Comparison of ENCODE assay signal across 24 cellular contexts in genomic region chr5:41876678-41877077, GRCh38.
"Had no signal": no experiment of that assay in that cellular context is flagged by ENCODE, and none has a peak within 500 bp of the region (broad histone marks: within the 10 kb centered on the region; RNA-seq: fewer than 3 reads in every experiment).

No MANE protein-coding gene starts in this region.

- H3K36me3 ChIP-seq: cardiac muscle cell, heart right ventricle, lower lobe of right lung, pancreas, tibial artery had no signal

- DNase-seq: activated CD4-positive, alpha-beta memory T cell treated with anti-CD3 and anti-CD28 coated beads, Interleukin-2, amount 10 ng/mL, durations not matched to agents 7 days and 5 days; activated CD4-positive, alpha-beta T cell treated with anti-CD3 and anti-CD28 coated beads, Interleukin-2, amount 10 ng/mL, durations not matched to agents 24 days and 14 days; activated gamma-delta T cell; activated naive CD4-positive, alpha-beta T cell treated with anti-CD3 and anti-CD28 coated beads, Interleukin-2, amount 50 U/mL, for 16 hours; activated naive CD8-positive, alpha-beta T cell treated with anti-CD3 and anti-CD28 coated beads, Interleukin-2, amount 50 U/mL, for 24 hours; activated T-cell treated with anti-CD3 and anti-CD28 coated beads for 4 hours; effector CD4-positive, alpha-beta T cell; heart right ventricle; islet precursor cell; left colon; lower lobe of right lung; mesendoderm; mucosa of descending colon; nephron progenitor cell; pancreas; small intestine; stimulated activated CD4-positive, alpha-beta T cell treated with anti-CD3 and anti-CD28 coated beads, Interleukin-2, amount 100 ng/mL, for 24 hours; stimulated activated naive CD8-positive, alpha-beta T cell treated with anti-CD3 and anti-CD28 coated beads, Interleukin-15, amount 100 ng/mL, for 72 hours; tibial artery had no signal

- ATAC-seq: activated CD4-positive, CD25-positive, alpha-beta regulatory T cell treated with anti-CD3 and anti-CD28 coated beads, Interleukin-2, amount 50 U/mL, for 24 hours; activated naive CD8-positive, alpha-beta T cell treated with anti-CD3 and anti-CD28 coated beads, Interleukin-2, amount 50 U/mL, for 24 hours; heart right ventricle; left colon; lower lobe of right lung; mucosa of descending colon; pancreas; sciatic nerve; stimulated activated effector memory CD8-positive, alpha-beta T cell treated with anti-CD3 and anti-CD28 coated beads, Interleukin-12 subunit alpha, Interleukin-12 subunit beta, amount 100 ng/mL, for 72 hours; stimulated activated naive CD8-positive, alpha-beta T cell treated with anti-CD3 and anti-CD28 coated beads, Interleukin-15, amount 100 ng/mL, for 72 hours had no signal

- H3K9me3 ChIP-seq: heart right ventricle, lower lobe of right lung, mucosa of descending colon, pancreas, tibial artery had no signal

- H3K27me3 ChIP-seq: cardiac muscle cell, heart right ventricle, pancreas, tibial artery had no signal

- H3K27ac ChIP-seq: cardiac muscle cell, heart right ventricle, lower lobe of right lung, pancreas, tibial artery, VCaP had no signal

- H3K4me1 ChIP-seq: lower lobe of right lung, pancreas had no signal

- H3K4me3 ChIP-seq: cardiac muscle cell, heart right ventricle, lower lobe of right lung, mucosa of descending colon, pancreas, tibial artery had no signal
